ENCODE assay signal across 19 cellular contexts in genomic region chr11:31102875-31103274, GRCh38.
DNase-seq lines count a peak whose midpoint lies in the region; ATAC-seq and TF ChIP-seq lines count a peak whose summit lies in the region.
"Had no signal": no experiment of that assay in that cellular context is flagged by ENCODE, and none has a peak within 500 bp of the region (broad histone marks: within the 10 kb centered on the region; RNA-seq: fewer than 3 reads in every experiment).

No MANE protein-coding gene starts in this region.

- H3K4me1 ChIP-seq in right lobe of liver: peaks cover 0 to 8% (median 1%) of the 10 kb centered on the region in 4 donors
- H3K4me1 ChIP-seq: A549; BE2C; BLaER1 treated with 17β-estradiol and CSF1 and Interleukin-3, amounts not matched to agents 10 nM and 100 nM had no signal

- no peak for TF ChIP-seq POLR2A in right lobe of liver (IDR thresholded peaks at IDR 0.05)

- no peaks in the 10 kb centered on the region for H3K27me3 ChIP-seq in right lobe of liver
- H3K27me3 ChIP-seq: BE2C; BLaER1 treated with 17β-estradiol and CSF1 and Interleukin-3, amounts not matched to agents 10 nM and 100 nM had no signal

- DNase-seq in DMS114 treated with DMSO at 0.1 percent for 48 hours (lab: John Stamatoyannopoulos, UW; ENCODE audit: unreplicated experiment): peak; percentile 83
- peak; percentile 7 for DNase-seq in HuH-7.5 (ENCODE audit: low spot score)
- DNase-seq in right lobe of liver: no peak
- no peak for DNase-seq in DMS53 (lab: John Stamatoyannopoulos, UW)
- DNase-seq: 8988T; ACHN; AML-193; BE2C; CD4-positive, alpha-beta T cell; CD8-positive, alpha-beta memory T cell; DMS 273 treated with DMSO at 0.1 percent for 48 hours; DND-41; GM23248; H7; HCEC 1CT had no signal

- H3K36me3 ChIP-seq in right lobe of liver: no peaks in the 10 kb centered on the region
- H3K36me3 ChIP-seq: BE2C; BLaER1 treated with 17β-estradiol and CSF1 and Interleukin-3, amounts not matched to agents 10 nM and 100 nM had no signal

- H3K9me3 ChIP-seq in right lobe of liver: no peaks in the 10 kb centered on the region
- H3K9me3 ChIP-seq: A549; BE2C; BLaER1 treated with 17β-estradiol and CSF1 and Interleukin-3, amounts not matched to agents 10 nM and 100 nM had no signal

- 26% methylated on average over 5 of the region's 5 CpGs for WGBS in right lobe of liver (ENCODE audit: insufficient coverage, low coverage, low lambda C conversion rate, missing lambda C conversion rate)

- H3K4me3 ChIP-seq in right lobe of liver: no peak overlapping the region
- H3K4me3 ChIP-seq: A549; BLaER1 treated with 17β-estradiol and CSF1 and Interleukin-3, amounts not matched to agents 10 nM and 100 nM; GM23248 had no signal

- intact Hi-C loops in right lobe of liver (cut with DNase I): no loop called here

- TF ChIP-seq CTCF in right lobe of liver (IDR thresholded peaks at IDR 0.05): no peak

- H3K27ac ChIP-seq in right lobe of liver: no peak overlapping the region
- H3K27ac ChIP-seq: A549; BLaER1 treated with 17β-estradiol and CSF1 and Interleukin-3, amounts not matched to agents 10 nM and 100 nM; GM23248 had no signal

- ATAC-seq in right lobe of liver: peak; percentile 83 to 90 (median 88)
- ATAC-seq in HG02642 (IDR thresholded peaks at IDR 0.05; ENCODE audit: poor library complexity, unreplicated experiment): no peak
- ATAC-seq in HG02840 (IDR thresholded peaks at IDR 0.05; ENCODE audit: low FRiP score, unreplicated experiment): no peak
- ATAC-seq: A549 had no signal

Comparison
In these comparisons a context has a peak if more than half of its experiments do, and no peak if none do; other contexts are left out.
1. DNase-seq: peak in DMS114 treated with DMSO at 0.1 percent for 48 hours (single experiment) and HuH-7.5 (single experiment); none in right lobe of liver (0 of 3) and DMS53 (single experiment).
2. ATAC-seq: peak in right lobe of liver (4 of 4); none in HG02642 (single experiment) and HG02840 (single experiment).